Comparison of ENCODE assay signal across 2 cellular contexts in the genomic region with DNA sequence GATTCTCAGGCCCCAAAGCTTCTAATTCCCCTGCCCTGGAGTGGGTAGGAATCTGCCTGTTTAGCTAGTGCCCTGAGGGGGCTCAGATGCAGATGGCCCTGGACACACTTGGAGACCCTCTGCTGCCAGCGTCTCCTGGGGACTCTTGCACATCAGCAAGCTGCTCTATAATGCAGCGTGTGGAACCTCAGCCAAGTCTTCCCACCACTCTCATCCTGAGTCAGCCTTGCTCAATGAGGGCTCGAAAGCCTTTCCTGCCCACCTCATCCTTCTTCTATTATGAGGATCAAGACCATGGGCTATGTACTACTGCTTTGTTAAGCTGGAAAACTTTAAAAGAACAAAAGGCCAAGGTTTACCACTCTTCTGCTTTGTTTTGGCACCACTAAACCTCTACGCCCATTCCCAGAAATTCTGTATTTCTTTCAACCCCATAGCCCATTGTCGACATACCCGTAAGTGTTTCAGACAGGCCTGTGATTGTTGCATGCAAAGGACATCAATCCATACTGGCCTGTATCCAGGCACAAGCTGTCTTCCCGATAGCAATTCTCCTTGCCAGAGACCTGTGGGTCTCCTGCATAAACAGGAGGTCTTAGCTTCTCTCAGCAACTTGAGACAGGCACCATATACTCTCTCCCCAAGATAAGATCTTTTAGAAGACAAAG.
TF ChIP-seq lines count a peak whose summit lies in the region.

No MANE protein-coding gene starts in this region.

TF ChIP-seq in IMR-90, 13 proteins besides CTCF, POLR2A, EP300 and RAD21:
- TF ChIP-seq RCOR1 (IDR thresholded peaks at IDR 0.05; ENCODE audit: insufficient replicate concordance, low read length) (no peak), FOS (IDR thresholded peaks at IDR 0.05; ENCODE audit: low read depth, low read length) (0 out of 2 replicates have a peak, but pooled peaks have one; percentile 24), CEBPB (IDR thresholded peaks at IDR 0.05; ENCODE audit: low read depth, low read length) (peak; percentile 92), SMC3 (IDR thresholded peaks at IDR 0.05; ENCODE audit: low read depth, low read length) (no peak), NFE2L2 (IDR thresholded peaks at IDR 0.05; ENCODE audit: low read depth, low read length) (peak; percentile 9; the same call in 1 of the 2 replicates), BHLHE40 (IDR thresholded peaks at IDR 0.05; ENCODE audit: low read depth, low read length) (no peak), MXI1 (IDR thresholded peaks at IDR 0.05; ENCODE audit: borderline replicate concordance, low read depth, low read length) (no peak), CHD1 (IDR thresholded peaks at IDR 0.05; ENCODE audit: low read depth, low read length) (no peak), RFX5 (IDR thresholded peaks at IDR 0.05; ENCODE audit: low read depth, low read length) (no peak), MAFK (IDR thresholded peaks at IDR 0.05; ENCODE audit: low read depth, low read length) (peak; percentile 41; the same call in 1 of the 2 replicates), MAZ (IDR thresholded peaks at IDR 0.05; ENCODE audit: borderline replicate concordance, low read depth, low read length) (no peak)
- TF ChIP-seq, protein P1, sequence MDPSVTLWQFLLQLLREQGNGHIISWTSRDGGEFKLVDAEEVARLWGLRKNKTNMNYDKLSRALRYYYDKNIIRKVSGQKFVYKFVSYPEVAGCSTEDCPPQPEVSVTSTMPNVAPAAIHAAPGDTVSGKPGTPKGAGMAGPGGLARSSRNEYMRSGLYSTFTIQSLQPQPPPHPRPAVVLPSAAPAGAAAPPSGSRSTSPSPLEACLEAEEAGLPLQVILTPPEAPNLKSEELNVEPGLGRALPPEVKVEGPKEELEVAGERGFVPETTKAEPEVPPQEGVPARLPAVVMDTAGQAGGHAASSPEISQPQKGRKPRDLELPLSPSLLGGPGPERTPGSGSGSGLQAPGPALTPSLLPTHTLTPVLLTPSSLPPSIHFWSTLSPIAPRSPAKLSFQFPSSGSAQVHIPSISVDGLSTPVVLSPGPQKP (IDR thresholded peaks at IDR 0.05; ENCODE audit: borderline replicate concordance, low read depth, low read length), result no peak
- TF ChIP-seq, protein P2, sequence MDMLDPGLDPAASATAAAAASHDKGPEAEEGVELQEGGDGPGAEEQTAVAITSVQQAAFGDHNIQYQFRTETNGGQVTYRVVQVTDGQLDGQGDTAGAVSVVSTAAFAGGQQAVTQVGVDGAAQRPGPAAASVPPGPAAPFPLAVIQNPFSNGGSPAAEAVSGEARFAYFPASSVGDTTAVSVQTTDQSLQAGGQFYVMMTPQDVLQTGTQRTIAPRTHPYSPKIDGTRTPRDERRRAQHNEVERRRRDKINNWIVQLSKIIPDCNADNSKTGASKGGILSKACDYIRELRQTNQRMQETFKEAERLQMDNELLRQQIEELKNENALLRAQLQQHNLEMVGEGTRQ (IDR thresholded peaks at IDR 0.05; ENCODE audit: low read depth, low read length), result no peak

TF ChIP-seq in GM12878, 131 proteins besides CTCF, POLR2A, EP300 and RAD21:
- TF ChIP-seq, protein P3, sequence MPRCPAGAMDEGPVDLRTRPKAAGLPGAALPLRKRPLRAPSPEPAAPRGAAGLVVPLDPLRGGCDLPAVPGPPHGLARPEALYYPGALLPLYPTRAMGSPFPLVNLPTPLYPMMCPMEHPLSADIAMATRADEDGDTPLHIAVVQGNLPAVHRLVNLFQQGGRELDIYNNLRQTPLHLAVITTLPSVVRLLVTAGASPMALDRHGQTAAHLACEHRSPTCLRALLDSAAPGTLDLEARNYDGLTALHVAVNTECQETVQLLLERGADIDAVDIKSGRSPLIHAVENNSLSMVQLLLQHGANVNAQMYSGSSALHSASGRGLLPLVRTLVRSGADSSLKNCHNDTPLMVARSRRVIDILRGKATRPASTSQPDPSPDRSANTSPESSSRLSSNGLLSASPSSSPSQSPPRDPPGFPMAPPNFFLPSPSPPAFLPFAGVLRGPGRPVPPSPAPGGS (IDR thresholded peaks at IDR 0.05; ENCODE audit: borderline replicate concordance, insufficient read depth, low read depth, low read length, poor library complexity, severe bottlenecking), result peak; percentile 35
- no peak for TF ChIP-seq GATAD2B (conservative IDR thresholded peaks at IDR 0.05; ENCODE audit: low read depth)
